13 cellular contexts compared by ENCODE assay signal in the genomic region with DNA sequence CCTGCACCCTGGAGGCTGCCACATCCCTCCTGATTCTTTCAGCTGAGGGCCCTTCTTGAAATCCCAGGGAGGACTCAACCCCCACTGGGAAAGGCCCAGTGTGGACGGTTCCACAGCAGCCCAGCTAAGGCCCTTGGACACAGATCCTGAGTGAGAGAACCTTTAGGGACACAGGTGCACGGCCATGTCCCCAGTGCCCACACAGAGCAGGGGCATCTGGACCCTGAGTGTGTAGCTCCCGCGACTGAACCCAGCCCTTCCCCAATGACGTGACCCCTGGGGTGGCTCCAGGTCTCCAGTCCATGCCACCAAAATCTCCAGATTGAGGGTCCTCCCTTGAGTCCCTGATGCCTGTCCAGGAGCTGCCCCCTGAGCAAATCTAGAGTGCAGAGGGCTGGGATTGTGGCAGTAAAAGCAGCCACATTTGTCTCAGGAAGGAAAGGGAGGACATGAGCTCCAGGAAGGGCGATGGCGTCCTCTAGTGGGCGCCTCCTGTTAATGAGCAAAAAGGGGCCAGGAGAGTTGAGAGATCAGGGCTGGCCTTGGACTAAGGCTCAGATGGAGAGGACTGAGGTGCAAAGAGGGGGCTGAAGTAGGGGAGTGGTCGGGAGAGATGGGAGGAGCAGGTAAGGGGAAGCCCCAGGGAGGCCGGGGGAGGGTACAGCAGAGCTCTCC. TPM values are rescaled to one million over a fixed set of nuclear protein-coding genes. Genes with fewer than 3 reads are reported as not detected.
DNase-seq lines count a peak whose midpoint lies in the region; ATAC-seq and TF ChIP-seq lines count a peak whose summit lies in the region.
"Had no signal": no experiment of that assay in that cellular context is flagged by ENCODE, and none has a peak within 500 bp of the region (broad histone marks: within the 10 kb centered on the region; RNA-seq: fewer than 3 reads in every experiment).

No MANE protein-coding gene starts in this region.

- peak; percentile 58 for TF ChIP-seq CTCF in HL-60 (IDR thresholded peaks at IDR 0.05; ENCODE audit: insufficient read depth, low read length)
- peak in 1 of 4 experiments; percentile 28 for TF ChIP-seq CTCF in sigmoid colon (IDR thresholded peaks at IDR 0.05)

- no peaks in the 10 kb centered on the region for H3K9me3 ChIP-seq in sigmoid colon
- H3K9me3 ChIP-seq: heart left ventricle, neutrophil had no signal

- H3K9me3 Mint-ChIP-seq in activated CD4-positive, alpha-beta T cell treated with anti-CD3 and anti-CD28 coated beads for 36 hours (ENCODE audit: low read depth) = no peaks in the 10 kb centered on the region
- H3K9me3 Mint-ChIP-seq in activated CD4-positive, alpha-beta T cell treated with anti-CD3 and anti-CD28 coated beads, Interleukin-2, amount 10 ng/mL, durations not matched to agents 7 days and 5 days = no peaks in the 10 kb centered on the region
- H3K9me3 Mint-ChIP-seq: CD4-positive, CD25-positive, alpha-beta regulatory T cell; T-helper 1 cell treated with Interleukin-12 subunit alpha and Interleukin-12 subunit beta and Interleukin-4 antibody, amounts not matched to agents 30 μg/mL and 1 μg/mL, for 36 hours had no signal

- DNase-seq in activated CD4-positive, alpha-beta T cell treated with anti-CD3 and anti-CD28 coated beads for 36 hours = peak; percentile 53
- DNase-seq in activated CD4-positive, alpha-beta T cell treated with anti-CD3 and anti-CD28 coated beads, Interleukin-2, amount 10 ng/mL, durations not matched to agents 7 days and 5 days = no peak
- peak in 1 of 2 experiments; percentile 23 for DNase-seq in HL-60 (ENCODE audit: low read depth in 1 of 2, low spot score in 1 of 2)
- DNase-seq in UCSD-AML1 (lab: John Stamatoyannopoulos, UW; ENCODE audit: unreplicated experiment) = peak; percentile 40
- peak; percentile 52 for DNase-seq in sigmoid colon
- DNase-seq in T-helper 2 cell = no peak

- POLR2A ChIA-PET in activated CD4-positive, alpha-beta T cell treated with anti-CD3 and anti-CD28 coated beads for 36 hours (lab: Charles Lee) = no interaction called here
- POLR2A ChIA-PET in activated CD4-positive, alpha-beta T cell treated with anti-CD3 and anti-CD28 coated beads, Interleukin-2, amount 10 ng/mL, durations not matched to agents 7 days and 5 days (lab: Charles Lee) = no interaction called here

- H3K27ac Mint-ChIP-seq in activated CD4-positive, alpha-beta T cell treated with anti-CD3 and anti-CD28 coated beads for 36 hours = no peak overlapping the region
- H3K27ac Mint-ChIP-seq in activated CD4-positive, alpha-beta T cell treated with anti-CD3 and anti-CD28 coated beads, Interleukin-2, amount 10 ng/mL, durations not matched to agents 7 days and 5 days = no peak overlapping the region
- H3K27ac Mint-ChIP-seq: CD4-positive, CD25-positive, alpha-beta regulatory T cell; T-helper 1 cell treated with Interleukin-12 subunit alpha and Interleukin-12 subunit beta and Interleukin-4 antibody, amounts not matched to agents 30 μg/mL and 1 μg/mL, for 36 hours had no signal

- peaks cover 18% of the 10 kb centered on the region for H3K27me3 Mint-ChIP-seq in activated CD4-positive, alpha-beta T cell treated with anti-CD3 and anti-CD28 coated beads for 36 hours
- peaks cover 7% of the 10 kb centered on the region for H3K27me3 Mint-ChIP-seq in activated CD4-positive, alpha-beta T cell treated with anti-CD3 and anti-CD28 coated beads, Interleukin-2, amount 10 ng/mL, durations not matched to agents 7 days and 5 days

- no peak for TF ChIP-seq POLR2A in sigmoid colon (IDR thresholded peaks at IDR 0.05)

- no peaks in the 10 kb centered on the region for H3K4me1 ChIP-seq in sigmoid colon
- H3K4me1 ChIP-seq: heart left ventricle had no signal

- CTCF ChIA-PET in activated CD4-positive, alpha-beta T cell treated with anti-CD3 and anti-CD28 coated beads for 36 hours (lab: Charles Lee) = interaction anchor here (0.5 to 3.7 kb wide), 6 partner anchors 51 to 279 kb away, joined by 3 to 13 read pairs (median 8); no protein-coding TSS in a partner anchor
- CTCF ChIA-PET in activated CD4-positive, alpha-beta T cell treated with anti-CD3 and anti-CD28 coated beads, Interleukin-2, amount 10 ng/mL, durations not matched to agents 7 days and 5 days (lab: Charles Lee) = interaction anchor here (1.0 kb wide), 1 partner anchor 52 kb away, joined by 4 read pairs; no protein-coding TSS in a partner anchor

- H3K27ac ChIP-seq in HL-60 (replicated peaks) (no peak overlapping the region), sigmoid colon (no peak overlapping the region)
- H3K27ac ChIP-seq: heart left ventricle, neutrophil had no signal

- no peaks in the 10 kb centered on the region for H3K36me3 Mint-ChIP-seq in activated CD4-positive, alpha-beta T cell treated with anti-CD3 and anti-CD28 coated beads for 36 hours (ENCODE audit: low read depth)
- no peaks in the 10 kb centered on the region for H3K36me3 Mint-ChIP-seq in activated CD4-positive, alpha-beta T cell treated with anti-CD3 and anti-CD28 coated beads, Interleukin-2, amount 10 ng/mL, durations not matched to agents 7 days and 5 days (ENCODE audit: low read depth)
- H3K36me3 Mint-ChIP-seq: CD4-positive, CD25-positive, alpha-beta regulatory T cell had no signal

- no peaks in the 10 kb centered on the region for H3K36me3 ChIP-seq in sigmoid colon
- H3K36me3 ChIP-seq: heart left ventricle, neutrophil had no signal

- WGBS in sigmoid colon, 2 donors = 52 to 53% methylated on average over 10 of the region's 10 CpGs

- H3K27me3 ChIP-seq in HL-60 (ENCODE audit: insufficient read depth, poor library complexity, severe bottlenecking) = no peaks in the 10 kb centered on the region
- peaks cover 0 to 19% (median 5%) of the 10 kb centered on the region in 3 donors for H3K27me3 ChIP-seq in sigmoid colon

- no peak overlapping the region for H3K4me3 Mint-ChIP-seq in activated CD4-positive, alpha-beta T cell treated with anti-CD3 and anti-CD28 coated beads for 36 hours
- no peak overlapping the region for H3K4me3 Mint-ChIP-seq in activated CD4-positive, alpha-beta T cell treated with anti-CD3 and anti-CD28 coated beads, Interleukin-2, amount 10 ng/mL, durations not matched to agents 7 days and 5 days
- H3K4me3 Mint-ChIP-seq: CD4-positive, CD25-positive, alpha-beta regulatory T cell; T-helper 1 cell treated with Interleukin-12 subunit alpha and Interleukin-12 subunit beta and Interleukin-4 antibody, amounts not matched to agents 30 μg/mL and 1 μg/mL, for 36 hours had no signal

- H3K4me3 ChIP-seq in HL-60 (replicated peaks; ENCODE audit: insufficient read depth, low read length) = no peak overlapping the region
- no peak overlapping the region for H3K4me3 ChIP-seq in sigmoid colon
- H3K4me3 ChIP-seq: heart left ventricle had no signal

- intact Hi-C loops in activated CD4-positive, alpha-beta T cell treated with anti-CD3 and anti-CD28 coated beads for 36 hours (cut with DNase I, micrococcal nuclease) = no loop called here
- intact Hi-C loops in sigmoid colon (cut with DNase I) = no loop called here

- ATAC-seq in activated CD4-positive, alpha-beta T cell treated with anti-CD3 and anti-CD28 coated beads for 36 hours = no peak
- ATAC-seq in GM18870 (IDR thresholded peaks at IDR 0.05; ENCODE audit: unreplicated experiment) = no peak
- ATAC-seq in HG02642 (IDR thresholded peaks at IDR 0.05; ENCODE audit: poor library complexity, unreplicated experiment) = no peak
- ATAC-seq: heart left ventricle had no signal

- peaks cover 3% of the 10 kb centered on the region for H3K4me1 Mint-ChIP-seq in activated CD4-positive, alpha-beta T cell treated with anti-CD3 and anti-CD28 coated beads for 36 hours
- no peaks in the 10 kb centered on the region for H3K4me1 Mint-ChIP-seq in activated CD4-positive, alpha-beta T cell treated with anti-CD3 and anti-CD28 coated beads, Interleukin-2, amount 10 ng/mL, durations not matched to agents 7 days and 5 days

- no peak for TF ChIP-seq EP300 in sigmoid colon (IDR thresholded peaks at IDR 0.05)

RNA-seq across cellular contexts. Expression of gene CEACAM5, which starts 6.9 kb away (rescaled TPM):
- not detected for total RNA-seq in activated CD4-positive, alpha-beta T cell treated with anti-CD3 and anti-CD28 coated beads for 36 hours
- total RNA-seq in activated CD4-positive, alpha-beta T cell treated with anti-CD3 and anti-CD28 coated beads, Interleukin-2, amount 10 ng/mL, durations not matched to agents 7 days and 5 days = not detected
- 1 to 10 TPM in 1 of 4 donors, under 1 TPM in 2, not detected in 1; 0.16 to 3.2 (median 0.83) TPM for total RNA-seq in sigmoid colon
- 1,000 to 10,000 TPM in 1 of 3 donors, 100 to 1,000 TPM in 2; 172 to 1,632 (median 365) TPM for polyA plus RNA-seq in sigmoid colon
- total RNA-seq: CD4-positive, CD25-positive, alpha-beta regulatory T cell; HT1080 had no signal
- polyA plus RNA-seq: CD4-positive, CD25-positive, alpha-beta regulatory T cell had no signal

RNA-seq across cellular contexts. Expression of gene CEACAM7, which starts 13.5 kb away (rescaled TPM):
- not detected for total RNA-seq in activated CD4-positive, alpha-beta T cell treated with anti-CD3 and anti-CD28 coated beads for 36 hours
- total RNA-seq in activated CD4-positive, alpha-beta T cell treated with anti-CD3 and anti-CD28 coated beads, Interleukin-2, amount 10 ng/mL, durations not matched to agents 7 days and 5 days = not detected
- total RNA-seq in sigmoid colon = 1 to 10 TPM in 2 of 4 donors, under 1 TPM in 1, not detected in 1; 0.49 to 1.4 (median 1.1) TPM
- 1,000 to 10,000 TPM in 1 of 3 donors, 100 to 1,000 TPM in 2; 282 to 1,079 (median 306) TPM for polyA plus RNA-seq in sigmoid colon
- total RNA-seq: CD4-positive, CD25-positive, alpha-beta regulatory T cell; HT1080 had no signal
- polyA plus RNA-seq: CD4-positive, CD25-positive, alpha-beta regulatory T cell had no signal

RNA-seq across cellular contexts. Expression of gene CEACAM6, which starts 53.8 kb away (rescaled TPM):
- not detected for total RNA-seq in activated CD4-positive, alpha-beta T cell treated with anti-CD3 and anti-CD28 coated beads for 36 hours
- not detected for total RNA-seq in activated CD4-positive, alpha-beta T cell treated with anti-CD3 and anti-CD28 coated beads, Interleukin-2, amount 10 ng/mL, durations not matched to agents 7 days and 5 days
- under 1 TPM in 3 of 4 donors, not detected in 1; 0.27 to 0.71 (median 0.28) TPM for total RNA-seq in sigmoid colon
- 100 to 1,000 TPM in 2 of 3 donors, 10 to 100 TPM in 1; 35.4 to 516 (median 161) TPM for polyA plus RNA-seq in sigmoid colon
- total RNA-seq: CD4-positive, CD25-positive, alpha-beta regulatory T cell; HT1080 had no signal
- polyA plus RNA-seq: CD4-positive, CD25-positive, alpha-beta regulatory T cell had no signal

Comparison
In these comparisons a context has a peak if more than half of its experiments do, and no peak if none do; other contexts are left out.
1. DNase-seq: peak in activated CD4-positive, alpha-beta T cell treated with anti-CD3 and anti-CD28 coated beads for 36 hours (single experiment), UCSD-AML1 (single experiment) and sigmoid colon (single experiment); none in activated CD4-positive, alpha-beta T cell treated with anti-CD3 and anti-CD28 coated beads, Interleukin-2, amount 10 ng/mL, durations not matched to agents 7 days and 5 days (single experiment) and T-helper 2 cell (0 of 5).